15 cellular contexts compared by ENCODE assay signal in genomic region chr6:3361312-3362037, GRCh38.
"Had no signal": no experiment of that assay in that cellular context is flagged by ENCODE, and none has a peak within 500 bp of the region (broad histone marks: within the 10 kb centered on the region; RNA-seq: fewer than 3 reads in every experiment).

No MANE protein-coding gene starts in this region.

- H3K27me3 ChIP-seq: upper lobe of left lung had no signal

- H3K9me3 Mint-ChIP-seq: activated naive CD4-positive, alpha-beta T cell treated with anti-CD3 and anti-CD28 coated beads for 36 hours; activated naive CD8-positive, alpha-beta T cell treated with anti-CD3 and anti-CD28 coated beads, Interleukin-2, amount 50 U/mL, for 24 hours; T-cell had no signal

- H3K27me3 Mint-ChIP-seq: activated naive CD8-positive, alpha-beta T cell treated with anti-CD3 and anti-CD28 coated beads, Interleukin-2, amount 50 U/mL, for 24 hours; T-cell had no signal

- H3K27ac ChIP-seq: upper lobe of left lung had no signal

- H3K27ac Mint-ChIP-seq: activated naive CD4-positive, alpha-beta T cell treated with anti-CD3 and anti-CD28 coated beads for 36 hours; activated naive CD8-positive, alpha-beta T cell treated with anti-CD3 and anti-CD28 coated beads, Interleukin-2, amount 50 U/mL, for 24 hours; T-cell had no signal

- FAIRE-seq: astrocyte, frontal cortex had no signal

- ATAC-seq: activated naive CD8-positive, alpha-beta T cell treated with anti-CD3 and anti-CD28 coated beads, Interleukin-2, amount 50 U/mL, for 24 hours; left colon; mucosa of descending colon; naive thymus-derived CD4-positive, alpha-beta T cell; T-cell had no signal

- DNase-seq: activated CD4-positive, CD25-positive, alpha-beta regulatory T cell treated with anti-CD3 and anti-CD28 coated beads, Interleukin-2, amount 50 U/mL, for 72 hours; activated naive CD4-positive, alpha-beta T cell treated with anti-CD3 and anti-CD28 coated beads for 36 hours; activated naive CD8-positive, alpha-beta T cell treated with anti-CD3 and anti-CD28 coated beads, Interleukin-2, amount 50 U/mL, for 24 hours; activated T-cell treated with anti-CD3 and anti-CD28 coated beads for 4 hours; left colon; naive thymus-derived CD4-positive, alpha-beta T cell; retina; stimulated activated CD4-positive, alpha-beta T cell treated with anti-CD3 and anti-CD28 coated beads, Interleukin-4, amount 100 ng/mL, for 24 hours; stimulated activated naive CD4-positive, alpha-beta T cell; T-cell; T-helper 9 cell; upper lobe of left lung had no signal

- H3K36me3 Mint-ChIP-seq: T-cell had no signal

- H3K4me3 ChIP-seq: mucosa of descending colon, upper lobe of left lung had no signal

- H3K9me3 ChIP-seq: mucosa of descending colon, upper lobe of left lung had no signal

- H3K36me3 ChIP-seq: upper lobe of left lung had no signal

- H3K4me3 Mint-ChIP-seq: activated naive CD4-positive, alpha-beta T cell treated with anti-CD3 and anti-CD28 coated beads for 36 hours; activated naive CD8-positive, alpha-beta T cell treated with anti-CD3 and anti-CD28 coated beads, Interleukin-2, amount 50 U/mL, for 24 hours; naive thymus-derived CD4-positive, alpha-beta T cell; T-cell had no signal
